In the genomic region with DNA sequence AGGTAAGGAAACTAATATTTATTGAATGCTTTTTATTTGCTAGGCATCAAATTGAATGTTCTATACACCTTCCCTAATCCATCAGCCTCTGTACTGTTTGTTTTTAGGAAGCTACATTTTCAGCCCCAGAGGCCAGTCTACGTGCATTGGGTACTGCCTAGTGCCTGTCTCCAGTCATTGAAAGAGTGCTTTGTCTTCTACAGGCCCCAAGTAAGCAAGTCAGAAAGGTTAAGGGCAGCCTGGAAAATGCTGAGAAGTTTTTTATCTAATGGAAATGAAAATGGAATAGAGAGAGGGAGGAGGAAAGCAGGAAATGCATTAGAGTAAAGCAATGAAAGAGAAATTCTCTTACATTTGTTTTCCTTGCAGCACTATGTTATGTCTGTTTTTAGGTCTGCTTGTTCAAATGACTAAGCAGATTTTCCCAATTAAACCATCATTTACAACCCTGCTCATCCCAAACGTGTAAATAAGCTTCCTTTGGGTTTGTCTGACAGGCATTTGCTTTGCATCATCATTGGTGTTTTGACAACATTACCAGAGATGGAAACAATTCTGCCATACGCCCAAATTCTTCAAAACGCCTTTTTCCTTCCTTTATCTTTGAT, we compare ENCODE assay signal across 16 cellular contexts.
DNase-seq lines count a peak whose midpoint lies in the region; ATAC-seq, FAIRE-seq and TF ChIP-seq lines count a peak whose summit lies in the region.
"Had no signal": no experiment of that assay in that cellular context is flagged by ENCODE, and none has a peak within 500 bp of the region (broad histone marks: within the 10 kb centered on the region; RNA-seq: fewer than 3 reads in every experiment).

No MANE protein-coding gene starts in this region.

- no peaks in the 10 kb centered on the region for H4K20me1 ChIP-seq in H1 (replicated peaks in 1 of 2; ENCODE audit: control insufficient read depth in 1 of 2, insufficient read depth in 2 of 2, low read length in 2 of 2)

- H2BK15ac ChIP-seq in H1 (ENCODE audit: low read length), result no peak overlapping the region

- H3K4me1 ChIP-seq in H1 (replicated peaks in 1 of 4; ENCODE audit: control insufficient read depth in 3 of 4, insufficient read depth in 4 of 4, low read length in 3 of 4) (no peaks in the 10 kb centered on the region), uterus (no peaks in the 10 kb centered on the region), esophagus squamous epithelium (no peaks in the 10 kb centered on the region)

- H3K27me3 ChIP-seq in H1 (replicated peaks in 1 of 4; ENCODE audit: control insufficient read depth in 3 of 4, extremely low read depth in 1 of 4, insufficient read depth in 3 of 4, low read length in 3 of 4) (peaks cover 0 to 1% (median 0%) of the 10 kb centered on the region in 4 experiments; a peak in 1 of 7 replicates), uterus (no peaks in the 10 kb centered on the region), esophagus squamous epithelium (no peaks in the 10 kb centered on the region)

- H3K4me2 ChIP-seq in H1 (ENCODE audit: insufficient read depth in 1 of 2, low read depth in 2 of 2, low read length in 2 of 2), result no peak overlapping the region

- intact Hi-C loops in uterus (cut with DNase I; ENCODE audit: low total_unique reads) (no loop called here), esophagus squamous epithelium (cut with DNase I) (no loop called here)

- no peak overlapping the region for H4K8ac ChIP-seq in H1 (ENCODE audit: extremely low read depth, insufficient read depth, low read length)

- no peak overlapping the region for H2BK12ac ChIP-seq in H1 (ENCODE audit: low read depth, low read length)

- ATAC-seq in HG02759 (IDR thresholded peaks at IDR 0.05; ENCODE audit: unreplicated experiment), result no peak
- ATAC-seq: PC-3 had no signal

- H3K9me3 ChIP-seq in H1 (ENCODE audit: insufficient read depth in 2 of 2, low read depth in 1 of 2, low read length in 1 of 2) (peaks cover 3 to 8% of the 10 kb centered on the region in 2 experiments; a peak in 2 of 4 replicates), uterus (no peaks in the 10 kb centered on the region), esophagus squamous epithelium (no peaks in the 10 kb centered on the region)
- H3K9me3 ChIP-seq: HAP-1 had no signal

- no peaks in the 10 kb centered on the region for H3K23me2 ChIP-seq in H1 (ENCODE audit: low read depth, low read length)

- H2AK5ac ChIP-seq in H1 (ENCODE audit: low read depth, low read length), result no peak overlapping the region

- TF ChIP-seq RAD21 in H1 (IDR thresholded peaks at IDR 0.05 in 1 of 2, conservative IDR thresholded peaks at IDR 0.05 in 1 of 2; ENCODE audit: low read depth in 2 of 2, low read length in 2 of 2), result no peak

- H3K18ac ChIP-seq in H1 (ENCODE audit: extremely low read depth, low read length), result no peak overlapping the region

- H3K4ac ChIP-seq in H1 (replicated peaks; ENCODE audit: insufficient read length, low read depth, low read length), result no peak overlapping the region

- WGBS in H1 (ENCODE audit: extremely low coverage in 1 of 2, insufficient coverage in 1 of 2, insufficient read length in 1 of 2, insufficient replicate concordance in 2 of 2, low coverage in 1 of 2, low lambda C conversion rate in 2 of 2, missing lambda C conversion rate in 1 of 2), 2 experiments, result 82% methylated on average over 4 of the region's 4 CpGs; no CpG with 5 or more reads in 1 of the 2 experiments
- WGBS in esophagus squamous epithelium, 2 donors, result 30 to 33% methylated on average over 4 of the region's 4 CpGs

- H3K79me1 ChIP-seq in H1 (ENCODE audit: low read depth, low read length), result no peaks in the 10 kb centered on the region

- no peak overlapping the region for H4K91ac ChIP-seq in H1 (replicated peaks; ENCODE audit: insufficient read length, low read length)

- TF ChIP-seq CTCF in H1 (IDR thresholded peaks at IDR 0.05; ENCODE audit: control extremely low read depth in 1 of 3, insufficient read depth in 1 of 3, low read depth in 1 of 3, low read length in 3 of 3) (no peak), uterus (IDR thresholded peaks at IDR 0.05) (no peak), esophagus squamous epithelium (IDR thresholded peaks at IDR 0.05) (no peak)

- DNase-seq in NCI-H460 (ENCODE audit: extremely low read depth, low read depth), result peak; percentile 29
- DNase-seq in H1 (ENCODE audit: low read depth in 1 of 2, low spot score in 2 of 2), result no peak
- peak; percentile 24 for DNase-seq in globus pallidus (ENCODE audit: low spot score)
- DNase-seq in uterus, result no peak
- no peak for DNase-seq in NCI-H345 treated with DMSO at 0.1 percent for 48 hours (lab: John Stamatoyannopoulos, UW; ENCODE audit: unreplicated experiment)
- DNase-seq in esophagus squamous epithelium (lab: John Stamatoyannopoulos, UW), result no peak
- DNase-seq: DMS79 treated with DMSO at 0.1 percent for 48 hours, KBM-7, NCI-H1694 treated with DMSO at 0.1 percent for 48 hours, NCI-H510A treated with DMSO at 0.1 percent for 48 hours, NCI-H774, PC-3, SIG-M5 had no signal

- CTCF ChIA-PET in H1 (lab: Charles Lee; ENCODE audit: partially characterized antibody), result interaction anchor here (1.0 to 1.4 kb wide), 3 partner anchors 36 to 196 kb away, joined by 3 to 5 read pairs (median 4); no protein-coding TSS in a partner anchor

- H3K56ac ChIP-seq in H1 (replicated peaks; ENCODE audit: insufficient read length, low read depth, low read length), result no peak overlapping the region

- H2BK5ac ChIP-seq in H1 (ENCODE audit: low read depth, low read length), result no peak overlapping the region

- H4K5ac ChIP-seq in H1 (ENCODE audit: insufficient read length, low read depth, low read length), result no peak overlapping the region

- H3K36me3 ChIP-seq in H1 (ENCODE audit: control insufficient read depth in 2 of 4, insufficient read depth in 4 of 4, low read length in 3 of 4), result no peaks in the 10 kb centered on the region
- H3K36me3 ChIP-seq in uterus, result no peaks in the 10 kb centered on the region
- H3K36me3 ChIP-seq in esophagus squamous epithelium, result no peaks in the 10 kb centered on the region
- H3K36me3 ChIP-seq: HAP-1 had no signal

- H3K14ac ChIP-seq in H1 (ENCODE audit: insufficient read length), result no peak overlapping the region

- TF ChIP-seq EP300 in H1 (IDR thresholded peaks at IDR 0.05; ENCODE audit: borderline replicate concordance in 1 of 2, low read depth in 2 of 2, low read length in 2 of 2), result no peak

- H2AFZ ChIP-seq in H1 (ENCODE audit: low read length), result 0 out of 2 replicates have a peak overlapping the region, but pooled peaks have one; percentile 54

- POLR2A ChIA-PET in H1 (lab: Charles Lee; ENCODE audit: partially characterized antibody), result interaction anchor here (2.5 kb wide), 1 partner anchor 13 kb away, joined by 6 read pairs; no protein-coding TSS in a partner anchor

- no peak overlapping the region for H2BK120ac ChIP-seq in H1 (replicated peaks; ENCODE audit: low read depth, low read length)

- no peak overlapping the region for H3K23ac ChIP-seq in H1 (ENCODE audit: insufficient read length)

- no peak overlapping the region for H3K4me3 ChIP-seq in H1 (ENCODE audit: extremely low read depth in 1 of 4, insufficient read depth in 2 of 4, low read depth in 3 of 4, low read length in 4 of 4)
- H3K4me3 ChIP-seq in uterus, result no peak overlapping the region
- no peak overlapping the region for H3K4me3 ChIP-seq in esophagus squamous epithelium
- H3K4me3 ChIP-seq: HAP-1 had no signal

- no peaks in the 10 kb centered on the region for H3K79me2 ChIP-seq in H1 (ENCODE audit: control insufficient read depth in 1 of 2, insufficient read depth in 2 of 2, low read length in 2 of 2)

- no peak overlapping the region for H2BK20ac ChIP-seq in H1 (ENCODE audit: low read length)

- no peak overlapping the region for H3K9ac ChIP-seq in H1 (replicated peaks in 1 of 4; ENCODE audit: extremely low read depth in 1 of 4, low read depth in 3 of 4, low read length in 3 of 4)

- FAIRE-seq in H1 (lab: Jason Lieb, UNC), result no peak

- no peak overlapping the region for H3K27ac ChIP-seq in H1 (ENCODE audit: low read depth, low read length)
- peak overlapping the region; percentile 5 to 34 for H3K27ac ChIP-seq in uterus
- no peak overlapping the region for H3K27ac ChIP-seq in esophagus squamous epithelium
- H3K27ac ChIP-seq: RWPE1 had no signal

- TF ChIP-seq POLR2A in H1 (IDR thresholded peaks at IDR 0.05; ENCODE audit: control extremely low read depth in 1 of 2, low read depth in 2 of 2, low read length in 2 of 2) (no peak), uterus (IDR thresholded peaks at IDR 0.05) (no peak), esophagus squamous epithelium (IDR thresholded peaks at IDR 0.05) (no peak)

TF ChIP-seq in H1, 55 proteins besides CTCF, POLR2A, EP300 and RAD21:
- TF ChIP-seq POU5F1 (IDR thresholded peaks at IDR 0.05; ENCODE audit: low read depth, low read length), result no peak
- TF ChIP-seq TAF1 (IDR thresholded peaks at IDR 0.05; ENCODE audit: low read depth, low read length), result no peak
- no peak for TF ChIP-seq KDM5A (IDR thresholded peaks at IDR 0.05; ENCODE audit: low read length)
- TF ChIP-seq TBP (IDR thresholded peaks at IDR 0.05; ENCODE audit: low read depth, low read length), result no peak
- TF ChIP-seq TAF7 (optimal IDR thresholded peaks at IDR 0.05; ENCODE audit: borderline replicate concordance, low read depth, low read length), result no peak
- no peak for TF ChIP-seq SUZ12 (IDR thresholded peaks at IDR 0.05; ENCODE audit: low read length)
- no peak for TF ChIP-seq ASH2L (IDR thresholded peaks at IDR 0.05; ENCODE audit: low read length)
- TF ChIP-seq BACH1 (IDR thresholded peaks at IDR 0.05; ENCODE audit: low read length), result no peak
- TF ChIP-seq HDAC6 (IDR thresholded peaks at IDR 0.05; ENCODE audit: low read depth, low read length), result no peak
- TF ChIP-seq, protein P1, sequence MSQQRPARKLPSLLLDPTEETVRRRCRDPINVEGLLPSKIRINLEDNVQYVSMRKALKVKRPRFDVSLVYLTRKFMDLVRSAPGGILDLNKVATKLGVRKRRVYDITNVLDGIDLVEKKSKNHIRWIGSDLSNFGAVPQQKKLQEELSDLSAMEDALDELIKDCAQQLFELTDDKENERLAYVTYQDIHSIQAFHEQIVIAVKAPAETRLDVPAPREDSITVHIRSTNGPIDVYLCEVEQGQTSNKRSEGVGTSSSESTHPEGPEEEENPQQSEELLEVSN (IDR thresholded peaks at IDR 0.05), result no peak
- no peak for TF ChIP-seq SIX5 (IDR thresholded peaks at IDR 0.05; ENCODE audit: low read depth, low read length)
- no peak for TF ChIP-seq RNF2 (IDR thresholded peaks at IDR 0.05; ENCODE audit: borderline replicate concordance, low read depth, low read length, missing control alignments, poor library complexity, severe bottlenecking)
- TF ChIP-seq CEBPB (IDR thresholded peaks at IDR 0.05; ENCODE audit: low read depth, low read length), result no peak
- no peak for TF ChIP-seq PHF8 (conservative IDR thresholded peaks at IDR 0.05; ENCODE audit: low read depth, low read length)
- no peak for TF ChIP-seq YY1 (IDR thresholded peaks at IDR 0.05; ENCODE audit: low read depth, low read length)
- TF ChIP-seq POLR2AphosphoS5 (IDR thresholded peaks at IDR 0.05; ENCODE audit: low read depth, low read length), result no peak

Comparison
In these comparisons a context has a peak if more than half of its experiments do, and no peak if none do; other contexts are left out.
1. DNase-seq: peak in NCI-H460 (single experiment) and globus pallidus (single experiment); none in H1 (0 of 2), uterus (0 of 2), NCI-H345 treated with DMSO at 0.1 percent for 48 hours (single experiment) and esophagus squamous epithelium (single experiment).
2. H3K27ac ChIP-seq: peak in uterus (2 of 2); none in H1 (single experiment) and esophagus squamous epithelium (0 of 4).